ENCODE assay signal across 9 cellular contexts in genomic region chr5:15501057-15501791, GRCh38. TPM values are rescaled to one million over a fixed set of nuclear protein-coding genes. Genes with fewer than 3 reads are reported as not detected.
DNase-seq lines count a peak whose midpoint lies in the region; ATAC-seq, FAIRE-seq and TF ChIP-seq lines count a peak whose summit lies in the region.
"Had no signal": no experiment of that assay in that cellular context is flagged by ENCODE, and none has a peak within 500 bp of the region (broad histone marks: within the 10 kb centered on the region; RNA-seq: fewer than 3 reads in every experiment).

No MANE protein-coding gene starts in this region.

- 13% methylated on average over 16 of the region's 16 CpGs for WGBS in GM12878 (ENCODE audit: insufficient coverage, insufficient replicate concordance, low lambda C conversion rate, missing lambda C conversion rate)

- DNase-seq in HCEC 1CT (peak; percentile 76), GM12878 (ENCODE audit: low read depth, low spot score) (no peak), iPS-NIHi11 (ENCODE audit: low spot score) (peak; percentile 44), NCI-H2227 treated with DMSO at 0.1 percent for 48 hours (lab: John Stamatoyannopoulos, UW) (no peak), GDM1 (lab: John Stamatoyannopoulos, UW) (no peak)

- in situ Hi-C loops in GM12878 (cut with MboI) = no loop called here

- no peak overlapping the region for H2AFZ ChIP-seq in GM12878 (ENCODE audit: control insufficient read depth, low read depth, low read length)

- ATAC-seq in GM12878 (peak; percentile 48; the same call in 2 of the 3 replicates), HG02678 (IDR thresholded peaks at IDR 0.05; ENCODE audit: unreplicated experiment) (no peak), HG03280 (IDR thresholded peaks at IDR 0.05; ENCODE audit: unreplicated experiment) (no peak)
- ATAC-seq: K562 had no signal

- no peak overlapping the region for H3K27ac ChIP-seq in GM12878 (ENCODE audit: control insufficient read depth, insufficient read depth)

- no peaks in the 10 kb centered on the region for H3K36me3 ChIP-seq in GM12878 (ENCODE audit: control insufficient read depth in 2 of 2, insufficient read depth in 2 of 2, low read length in 1 of 2)
- H3K36me3 ChIP-seq in skeletal muscle satellite cell (ENCODE audit: insufficient read depth, low read length) = peaks cover 3% of the 10 kb centered on the region

- no TSS peak for BruUV-seq in GM12878 (replicated peaks; lab: Mats Ljungman, UMichigan)

- TF ChIP-seq RAD21 in GM12878 (IDR thresholded peaks at IDR 0.05; ENCODE audit: insufficient read depth, low read depth, low read length) = no peak

- H3K9me3 ChIP-seq in GM12878 (replicated peaks; ENCODE audit: control insufficient read depth, insufficient read depth, low read length) = no peaks in the 10 kb centered on the region
- no peaks in the 10 kb centered on the region for H3K9me3 ChIP-seq in skeletal muscle satellite cell (replicated peaks; ENCODE audit: low read length)

- no peak for FAIRE-seq in GM12878 (lab: Jason Lieb, UNC)
- FAIRE-seq: K562 had no signal

- H3K4me1 ChIP-seq in GM12878 (ENCODE audit: control insufficient read depth, insufficient read depth, low read length) (no peaks in the 10 kb centered on the region), skeletal muscle satellite cell (ENCODE audit: control insufficient read depth, insufficient read depth, low read length) (peaks cover 8% of the 10 kb centered on the region)

- no peak for TF ChIP-seq CTCF in GM12878 (IDR thresholded peaks at IDR 0.05 in 2 of 3, conservative IDR thresholded peaks at IDR 0.05 in 1 of 3; ENCODE audit: control insufficient read depth in 2 of 3, extremely low read depth in 1 of 3, insufficient read depth in 1 of 3, low read depth in 3 of 3, low read length in 3 of 3)

- POLR2A ChIA-PET in GM12878 (lab: Charles Lee) = no interaction called here

- no peak overlapping the region for H3K4me3 ChIP-seq in GM12878
- peak overlapping the region; percentile 75 for H3K4me3 ChIP-seq in skeletal muscle satellite cell (ENCODE audit: low read length)
- H3K4me3 ChIP-seq: K562 had no signal

- TF ChIP-seq EP300 in GM12878 (IDR thresholded peaks at IDR 0.05; ENCODE audit: borderline replicate concordance in 1 of 2, control insufficient read depth in 1 of 2, low read depth in 2 of 2, low read length in 2 of 2) = no peak

- H3K9ac ChIP-seq in GM12878 (ENCODE audit: control insufficient read depth, insufficient read depth, low read length) (no peak overlapping the region), skeletal muscle satellite cell (ENCODE audit: low read depth, low read length) (peak overlapping the region; percentile 89)

- H3K27me3 ChIP-seq in GM12878 (replicated peaks in 1 of 2; ENCODE audit: control insufficient read depth in 2 of 2, insufficient read depth in 2 of 2, low read length in 1 of 2) = peaks cover 0 to 12% of the 10 kb centered on the region in 2 experiments; a peak in 2 of 4 replicates
- H3K27me3 ChIP-seq in skeletal muscle satellite cell (ENCODE audit: control insufficient read depth, insufficient read depth, low read length) = no peaks in the 10 kb centered on the region

- TF ChIP-seq POLR2A in GM12878 (IDR thresholded peaks at IDR 0.05; ENCODE audit: low read depth, low read length) = no peak

- no peaks in the 10 kb centered on the region for H3K79me2 ChIP-seq in GM12878 (ENCODE audit: control insufficient read depth, insufficient read depth, low read length)

- SMC1A ChIA-PET in GM12878 (lab: Charles Lee; ENCODE audit: uncharacterized antibody, unreplicated experiment) = no interaction called here

- H4K20me1 ChIP-seq in GM12878 (ENCODE audit: control insufficient read depth, insufficient read depth) = no peaks in the 10 kb centered on the region

- CTCF ChIA-PET in GM12878 (lab: Yijun Ruan, JAX) = no interaction called here

- H3K4me2 ChIP-seq in GM12878 (ENCODE audit: control insufficient read depth, insufficient read depth) (no peak overlapping the region), skeletal muscle satellite cell (ENCODE audit: low read length) (peak overlapping the region; percentile 87)

- RAD21 ChIA-PET in GM12878 (lab: Charles Lee; ENCODE audit: unreplicated experiment) = no interaction called here

- intact Hi-C loops in GM12878 (cut with micrococcal nuclease; ENCODE audit: unreplicated experiment) = no loop called here

TF ChIP-seq in GM12878, 131 proteins besides CTCF, POLR2A, EP300 and RAD21:
- no peak for TF ChIP-seq MLLT1 (IDR thresholded peaks at IDR 0.05)
- peak; percentile 68 for TF ChIP-seq RUNX3 (IDR thresholded peaks at IDR 0.05; ENCODE audit: low read length)

RNA-seq across cellular contexts. Expression of gene FBXL7, which starts 1.2 kb away (rescaled TPM):
- total RNA-seq in GM12878 (2013; cell fraction: nucleolus; rRNA removed) = not detected in 2 replicates
- total RNA-seq in GM12878 (2014; rRNA removed) (0.11 and 0.28 TPM in 2 replicates), GM12878 (2014; rRNA removed; fragmentation: Illumina TruSeq; extraction: Trizol) (0.09 and 0.13 TPM in 2 replicates), GM12878 (2021) (0.40 and 0.44 TPM in 2 replicates)
- 0.09 TPM for polyA plus RNA-seq in GM12878 (2011; ENCODE audit: low read depth)
- polyA plus RNA-seq in GM12878 (2011; rRNA removed) (0.16 and 0.17 TPM in 2 replicates), GM12878 (2014; fragmentation: Illumina TruSeq; extraction: Trizol) (0.25 and 0.31 TPM in 2 replicates), GM12878 (2014; fragmentation: Nextera tagmentation; extraction: Ambion mirVana) (under 1 TPM; 0.03 to 0.09 TPM), GM12878 (2014; rRNA removed) (0.22 and 0.37 TPM in 2 replicates), GM12878 (2016; fragmentation: Nextera tagmentation; extraction: Ambion mirVana) (under 1 TPM; 0.06 to 0.15 TPM)
- 0.10 and 0.18 TPM in 2 replicates for polyA plus RNA-seq in GM12878 (2011; cell fraction: cytosol; rRNA removed)
- polyA plus RNA-seq in GM12878 (2011; cell fraction: nucleus; rRNA removed) = 0.57 and 0.72 TPM in 2 replicates
- 0.04 TPM in 1 of 2 replicates, not detected in the other for polyA plus RNA-seq in GM12878 (2012)
- 0.07 and 0.36 TPM in 2 replicates for polyA minus RNA-seq in GM12878 (2011; rRNA and poly(A)+ RNA removed)
- not detected in 2 replicates for polyA minus RNA-seq in GM12878 (2011; cell fraction: cytosol; rRNA and poly(A)+ RNA removed)
- 0.24 and 0.48 TPM in 2 replicates for polyA minus RNA-seq in GM12878 (2011; cell fraction: nucleus; rRNA and poly(A)+ RNA removed)
- total RNA-seq in skeletal muscle satellite cell (2012; rRNA removed) = 3.5 and 4.8 TPM in 2 replicates

Comparison
In these comparisons a context has a peak if more than half of its experiments do, and no peak if none do; other contexts are left out.
1. DNase-seq: peak in HCEC 1CT (single experiment) and iPS-NIHi11 (single experiment); none in GM12878 (single experiment), NCI-H2227 treated with DMSO at 0.1 percent for 48 hours (single experiment) and GDM1 (single experiment).